In genomic region chr2:9382604-9383235, GRCh38 we compare ENCODE assay signal across 23 cellular contexts. TPM values are rescaled to one million over a fixed set of nuclear protein-coding genes. Genes with fewer than 3 reads are reported as not detected.
DNase-seq lines count a peak whose midpoint lies in the region; FAIRE-seq and TF ChIP-seq lines count a peak whose summit lies in the region.
"Had no signal": no experiment of that assay in that cellular context is flagged by ENCODE, and none has a peak within 500 bp of the region (broad histone marks: within the 10 kb centered on the region; RNA-seq: fewer than 3 reads in every experiment).

No MANE protein-coding gene starts in this region.

- no peak overlapping the region for H3K9ac ChIP-seq in GM23248
- no peak overlapping the region for H3K9ac ChIP-seq in subcutaneous abdominal adipose tissue (ENCODE audit: low read length in 5 of 5)

- no peak overlapping the region for H3K4me3 ChIP-seq in GM23248
- H3K4me3 ChIP-seq in fibroblast of mammary gland (ENCODE audit: control insufficient read depth, low read depth, low read length): no peak overlapping the region
- H3K4me3 ChIP-seq in subcutaneous abdominal adipose tissue (ENCODE audit: low read depth in 1 of 5, low read length in 5 of 5): no peak overlapping the region
- H3K4me3 ChIP-seq: coronary artery, GM12878, pancreas, right lobe of liver had no signal

- H3K4me2 ChIP-seq in GM23248 (ENCODE audit: unreplicated experiment): no peak overlapping the region

- H3K4me1 ChIP-seq in GM23248 (ENCODE audit: insufficient read depth) (peaks cover 33% of the 10 kb centered on the region), subcutaneous abdominal adipose tissue (ENCODE audit: control insufficient read depth in 5 of 5, insufficient read depth in 5 of 5, low read length in 5 of 5) (peaks cover 26 to 64% (median 52%) of the 10 kb centered on the region in 5 donors)
- H3K4me1 ChIP-seq: pancreas, right lobe of liver had no signal

- TF ChIP-seq CTCF in fibroblast of mammary gland (conservative IDR thresholded peaks at IDR 0.05; ENCODE audit: control insufficient read depth, insufficient read depth, low read depth, low read length): no peak

- no peaks in the 10 kb centered on the region for H4K20me1 ChIP-seq in GM23248 (ENCODE audit: insufficient read depth)

- no peaks in the 10 kb centered on the region for H3K9me2 ChIP-seq in GM23248 (ENCODE audit: insufficient read depth)

- H3F3A ChIP-seq in GM23248 (ENCODE audit: insufficient read depth): peaks cover 54% of the 10 kb centered on the region

- FAIRE-seq in RCC 7860 (lab: Jason Lieb, UNC): peak; percentile 93
- FAIRE-seq: GM12878, pancreas had no signal

- DNase-seq in GM23248: peak; percentile 40
- DNase-seq in RCC 7860 (ENCODE audit: low spot score): peak; percentile 88
- peak; percentile 73 for DNase-seq in fibroblast of mammary gland (ENCODE audit: low read depth)
- no peak for DNase-seq in Ammon's horn (ENCODE audit: low spot score)
- no peak for DNase-seq in activated gamma-delta T cell treated with Interleukin-2 at 50 U/mL for 16 hours
- no peak for DNase-seq in NCI-H510A treated with DMSO at 0.1 percent for 48 hours (lab: John Stamatoyannopoulos, UW)
- DNase-seq: activated CD4-positive, alpha-beta T cell treated with anti-CD3 and anti-CD28 coated beads, Interleukin-2, amount 50 U/mL, for 48 hours; activated effector memory CD4-positive, alpha-beta T cell treated with anti-CD3 and anti-CD28 coated beads, Interleukin-2, amount 50 U/mL, for 16 hours; activated naive CD8-positive, alpha-beta T cell treated with anti-CD3 and anti-CD28 coated beads, Interleukin-2, amount 50 U/mL, for 24 hours; CD4-positive, alpha-beta T cell; DMS153; left cardiac atrium; NCI-H1417; NCI-H2107; NCI-H524; NK-92 treated with Interleukin-12 subunit alpha and Interleukin-12 subunit beta, amount 100 ng/mL, for 24 hours; pancreas; right lobe of liver; stimulated activated CD8-positive, alpha-beta memory T cell treated with anti-CD3 and anti-CD28 coated beads, Interleukin-4, amount 100 ng/mL, for 48 hours; WERI-Rb-1 had no signal

- H3K27me3 ChIP-seq in GM23248 (replicated peaks; ENCODE audit: insufficient read depth): no peaks in the 10 kb centered on the region
- H3K27me3 ChIP-seq in subcutaneous abdominal adipose tissue (ENCODE audit: control insufficient read depth in 5 of 5, insufficient read depth in 4 of 5, low read length in 5 of 5): peaks cover 0 to 4% (median 0%) of the 10 kb centered on the region in 5 donors
- H3K27me3 ChIP-seq: pancreas, right lobe of liver had no signal

- whole genome bisulfite sequencing in GM23248 (ENCODE audit: low coverage in 1 of 2, low lambda C conversion rate in 2 of 2, missing lambda C conversion rate in 2 of 2), 2 experiments: 85% methylated on average over 6 of the region's 6 CpGs

- no peak overlapping the region for H2AFZ ChIP-seq in GM23248

- H3K79me2 ChIP-seq in GM23248 (ENCODE audit: insufficient read depth): peaks cover 28% of the 10 kb centered on the region

- in situ Hi-C loops in GM23248 (cut with MboI): no loop called here

- H3K9me3 ChIP-seq in GM23248 (ENCODE audit: low read depth) (no peaks in the 10 kb centered on the region), subcutaneous abdominal adipose tissue (ENCODE audit: control insufficient read depth in 5 of 5, low read length in 5 of 5) (no peaks in the 10 kb centered on the region)
- H3K9me3 ChIP-seq: pancreas, right lobe of liver had no signal

- H3K27ac ChIP-seq in GM23248: no peak overlapping the region
- peak overlapping the region; percentile 35 for H3K27ac ChIP-seq in subcutaneous abdominal adipose tissue (ENCODE audit: low read depth, low read length)
- H3K27ac ChIP-seq: pancreas, right lobe of liver, WERI-Rb-1 had no signal

- H3K36me3 ChIP-seq in GM23248 (ENCODE audit: low read depth) (peaks cover 50% of the 10 kb centered on the region), subcutaneous abdominal adipose tissue (ENCODE audit: control insufficient read depth in 5 of 5, insufficient read depth in 5 of 5, low read length in 5 of 5) (peaks cover 3 to 59% (median 56%) of the 10 kb centered on the region in 5 donors)
- H3K36me3 ChIP-seq: pancreas, right lobe of liver had no signal

RNA-seq across cellular contexts. Expression of gene ITGB1BP1, which starts 40.6 kb away (rescaled TPM):
- 39.0 and 52.2 TPM in 2 replicates for total RNA-seq in GM23248 (2014; rRNA removed; shearing (Covaris generic))
- 280 and 289 TPM in 2 replicates for polyA plus RNA-seq in GM23248 (2016; fragmentation: Nextera tagmentation; extraction: Ambion mirVana)

RNA-seq across cellular contexts. Expression of gene CPSF3, which starts 40.7 kb away (rescaled TPM):
- total RNA-seq in GM23248 (2014; rRNA removed; shearing (Covaris generic)): 34.0 and 39.6 TPM in 2 replicates
- polyA plus RNA-seq in GM23248 (2016; fragmentation: Nextera tagmentation; extraction: Ambion mirVana): 37.7 and 40.3 TPM in 2 replicates

Comparison
In these comparisons a context has a peak if more than half of its experiments do, and no peak if none do; other contexts are left out.
1. DNase-seq: peak in GM23248 (single experiment), RCC 7860 (single experiment) and fibroblast of mammary gland (single experiment); none in Ammon's horn (single experiment), activated gamma-delta T cell treated with Interleukin-2 at 50 U/mL for 16 hours (single experiment) and NCI-H510A treated with DMSO at 0.1 percent for 48 hours (single experiment).